In the genomic region with DNA sequence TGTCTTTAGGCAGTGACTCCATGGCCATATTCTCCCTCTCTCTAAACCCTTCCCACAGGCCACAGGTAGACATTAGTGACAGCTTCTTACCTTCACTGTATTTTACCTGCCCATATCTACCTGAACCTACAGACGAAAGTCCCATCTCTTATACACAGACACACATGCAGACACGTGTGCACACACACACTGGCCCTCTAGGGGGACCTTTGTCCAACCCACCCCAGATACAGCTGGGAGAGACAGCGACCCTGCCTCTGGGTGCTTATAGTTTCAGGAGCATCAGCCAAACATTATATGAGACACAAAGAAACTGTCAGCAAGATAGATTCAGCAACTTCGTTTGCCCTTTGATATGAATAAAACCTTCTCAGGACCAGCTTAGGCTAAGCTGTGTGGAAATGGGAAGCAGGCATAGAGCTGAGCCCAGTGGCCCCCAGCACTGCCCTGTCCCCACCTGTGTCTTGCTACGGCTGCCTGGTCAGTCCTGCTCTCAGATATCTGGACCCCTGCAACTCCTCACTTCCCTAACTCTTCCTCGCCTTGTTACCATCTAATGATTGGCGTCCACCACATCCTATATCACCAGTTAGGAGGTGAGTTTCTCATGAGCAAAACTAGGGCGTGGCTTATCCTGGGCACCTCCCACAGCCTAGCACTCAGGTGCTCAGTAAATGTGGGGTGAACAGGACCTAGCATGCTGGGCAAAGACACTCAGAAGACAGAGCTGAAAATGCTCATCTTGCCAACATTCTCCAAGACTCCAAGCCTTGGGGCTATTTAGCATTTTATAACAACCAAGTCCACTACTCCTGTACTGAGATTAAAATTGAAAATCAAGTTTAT, we compare ENCODE assay signal across 22 cellular contexts. TPM values are rescaled to one million over a fixed set of nuclear protein-coding genes. Genes with fewer than 3 reads are reported as not detected.
DNase-seq lines count a peak whose midpoint lies in the region; ATAC-seq, FAIRE-seq and TF ChIP-seq lines count a peak whose summit lies in the region.
"Had no signal": no experiment of that assay in that cellular context is flagged by ENCODE, and none has a peak within 500 bp of the region (broad histone marks: within the 10 kb centered on the region; RNA-seq: fewer than 3 reads in every experiment).

No MANE protein-coding gene starts in this region.

- peaks cover 0 to 15% of the 10 kb centered on the region in 2 experiments; a peak in 1 of 4 replicates for H3K4me1 ChIP-seq in HCT116 (ENCODE audit: control insufficient read depth in 1 of 2, insufficient read depth in 2 of 2, low read length in 2 of 2)
- peaks cover 6% of the 10 kb centered on the region for H3K4me1 ChIP-seq in GM12878 (ENCODE audit: control insufficient read depth, insufficient read depth, low read length)
- H3K4me1 ChIP-seq in lower lobe of right lung: peaks cover 25% of the 10 kb centered on the region
- peaks cover 23 to 50% of the 10 kb centered on the region in 2 donors for H3K4me1 ChIP-seq in thoracic aorta (ENCODE audit: control insufficient read depth in 1 of 2, low read depth in 2 of 2)

- H3K27me3 ChIP-seq in HCT116 (ENCODE audit: insufficient read depth, low read length) (no peaks in the 10 kb centered on the region), GM12878 (replicated peaks in 1 of 2; ENCODE audit: control insufficient read depth in 2 of 2, insufficient read depth in 2 of 2, low read length in 1 of 2) (peaks cover 3 to 4% of the 10 kb centered on the region in 2 experiments; a peak in 3 of 4 replicates), lower lobe of right lung (ENCODE audit: low read depth) (no peaks in the 10 kb centered on the region), thoracic aorta (replicated peaks; ENCODE audit: insufficient read depth) (no peaks in the 10 kb centered on the region), H7 (ENCODE audit: control insufficient read depth, insufficient read depth, low read length) (no peaks in the 10 kb centered on the region)
- H3K27me3 ChIP-seq: transverse colon had no signal

- in situ Hi-C loops in GM12878 (cut with MboI): no loop called here

- POLR2A ChIA-PET in HCT116 (lab: Charles Lee): interaction anchor here (0.9 kb wide), 1 partner anchor 9 kb away, joined by 3 read pairs; no protein-coding TSS in a partner anchor
- POLR2A ChIA-PET in GM12878 (lab: Charles Lee): no interaction called here

- FAIRE-seq in GM12878 (lab: Jason Lieb, UNC): no peak

- H3K36me3 ChIP-seq in HCT116 (ENCODE audit: control insufficient read depth in 1 of 2, insufficient read depth in 2 of 2, low read length in 2 of 2) (no peaks in the 10 kb centered on the region), GM12878 (ENCODE audit: control insufficient read depth in 2 of 2, insufficient read depth in 2 of 2, low read length in 1 of 2) (no peaks in the 10 kb centered on the region), lower lobe of right lung (no peaks in the 10 kb centered on the region), thoracic aorta (no peaks in the 10 kb centered on the region), H7 (replicated peaks; ENCODE audit: control insufficient read depth, insufficient read depth, low read length) (no peaks in the 10 kb centered on the region)
- H3K36me3 ChIP-seq: spleen, transverse colon had no signal

- RAD21 ChIA-PET in HCT116 (lab: Charles Lee; ENCODE audit: low non-redundant PET in 1 of 2, low total read pairs in 2 of 2, uncharacterized antibody in 2 of 2, unreplicated experiment in 2 of 2) (no interaction called here), GM12878 (lab: Charles Lee; ENCODE audit: unreplicated experiment) (no interaction called here)

- TF ChIP-seq CTCF in HCT116 (IDR thresholded peaks at IDR 0.05 in 2 of 3, conservative IDR thresholded peaks at IDR 0.05 in 1 of 3; ENCODE audit: borderline replicate concordance in 1 of 3, insufficient read depth in 1 of 3, low read depth in 2 of 3, low read length in 2 of 3) (peak in 2 of 3 experiments; percentile 24 to 29; a peak in 1 of 6 replicates), GM12878 (IDR thresholded peaks at IDR 0.05 in 2 of 3, conservative IDR thresholded peaks at IDR 0.05 in 1 of 3; ENCODE audit: control insufficient read depth in 2 of 3, extremely low read depth in 1 of 3, insufficient read depth in 1 of 3, low read depth in 3 of 3, low read length in 3 of 3) (no peak), lower lobe of right lung (IDR thresholded peaks at IDR 0.05) (no peak), thoracic aorta (IDR thresholded peaks at IDR 0.05) (no peak)

- H2AFZ ChIP-seq in HCT116 (ENCODE audit: low read depth, low read length, poor library complexity, severe bottlenecking) (no peak overlapping the region), GM12878 (ENCODE audit: control insufficient read depth, low read depth, low read length) (no peak overlapping the region)

- H3K9me3 ChIP-seq in HCT116 (ENCODE audit: control insufficient read depth in 1 of 2, insufficient read depth in 1 of 2, low read depth in 1 of 2, low read length in 2 of 2) (no peaks in the 10 kb centered on the region), GM12878 (replicated peaks; ENCODE audit: control insufficient read depth, insufficient read depth, low read length) (no peaks in the 10 kb centered on the region), lower lobe of right lung (no peaks in the 10 kb centered on the region), thoracic aorta (no peaks in the 10 kb centered on the region)
- H3K9me3 ChIP-seq: Caco-2, spleen, transverse colon had no signal

- ATAC-seq in HCT116 (peak; percentile 75), GM12878 (peak; percentile 58), lower lobe of right lung (no peak), thoracic aorta (ENCODE audit: insufficient number of reproducible peaks, low FRiP score, low read depth) (no peak)
- ATAC-seq: activated CD8-positive, alpha-beta T cell treated with anti-CD3 and anti-CD28 coated beads, Interleukin-2, amount 10 ng/mL, durations not matched to agents 7 days and 5 days; SK-N-SH treated with all-trans-retinoic acid at 6 μM for 48 hours had no signal

- SMC1A ChIA-PET in GM12878 (lab: Charles Lee; ENCODE audit: uncharacterized antibody, unreplicated experiment): interaction anchor here (2.0 kb wide), 1 partner anchor 96 kb away, joined by 5 read pairs; no protein-coding TSS in a partner anchor

- H3K4me2 ChIP-seq in HCT116 (ENCODE audit: low read length): no peak overlapping the region
- H3K4me2 ChIP-seq in GM12878 (ENCODE audit: control insufficient read depth, insufficient read depth): no peak overlapping the region

- TF ChIP-seq POLR2A in HCT116 (IDR thresholded peaks at IDR 0.05; ENCODE audit: borderline replicate concordance, extremely low read depth, insufficient read depth, insufficient read length) (no peak), GM12878 (IDR thresholded peaks at IDR 0.05; ENCODE audit: low read depth, low read length) (no peak)

- DNase-seq in HCT116 (ENCODE audit: low read depth, low spot score) (no peak), GM12878 (ENCODE audit: low read depth, low spot score) (no peak), lower lobe of right lung (no peak), thoracic aorta (ENCODE audit: low spot score) (no peak), H7 (no peak), hepatic stellate cell (ENCODE audit: low spot score) (no peak), CD1c-positive myeloid dendritic cell (ENCODE audit: extremely low spot score) (no peak)
- DNase-seq: activated CD4-positive, alpha-beta T cell treated with anti-CD3 and anti-CD28 coated beads for 1 hour; activated CD8-positive, alpha-beta T cell treated with anti-CD3 and anti-CD28 coated beads, Interleukin-2, amount 10 ng/mL, durations not matched to agents 7 days and 5 days; activated gamma-delta T cell treated with Interleukin-2 at 50 U/mL for 16 hours; Caco-2; NCI-H1417 treated with DMSO at 0.1 percent for 48 hours; NCI-H2107; NCI-H510A treated with DMSO at 0.1 percent for 48 hours; occipital lobe; retina; spleen; stimulated activated CD4-positive, alpha-beta T cell treated with anti-CD3 and anti-CD28 coated beads, Interleukin-4, amount 100 ng/mL, for 1 hour; stimulated activated naive CD4-positive, alpha-beta T cell treated with Interleukin-2 at 50 U/mL for 16 hours; T1000; transverse colon had no signal

- TF ChIP-seq RAD21 in HCT116 (IDR thresholded peaks at IDR 0.05; ENCODE audit: low read depth) (no peak), GM12878 (IDR thresholded peaks at IDR 0.05; ENCODE audit: insufficient read depth, low read depth, low read length) (no peak)

- BruUV-seq in HCT116 (replicated peaks; lab: Mats Ljungman, UMichigan): no TSS peak
- no TSS peak for BruUV-seq in GM12878 (replicated peaks; lab: Mats Ljungman, UMichigan)

- H4K20me1 ChIP-seq in HCT116 (ENCODE audit: insufficient read depth) (no peaks in the 10 kb centered on the region), GM12878 (ENCODE audit: control insufficient read depth, insufficient read depth) (no peaks in the 10 kb centered on the region)

- H3K9ac ChIP-seq in HCT116 (ENCODE audit: low read length) (no peak overlapping the region), GM12878 (ENCODE audit: control insufficient read depth, insufficient read depth, low read length) (no peak overlapping the region)

- no peak overlapping the region for H3K4me3 ChIP-seq in HCT116 (replicated peaks in 1 of 2; ENCODE audit: low read depth in 1 of 2, low read length in 2 of 2)
- no peak overlapping the region for H3K4me3 ChIP-seq in GM12878
- H3K4me3 ChIP-seq in lower lobe of right lung: no peak overlapping the region
- no peak overlapping the region for H3K4me3 ChIP-seq in thoracic aorta
- no peak overlapping the region for H3K4me3 ChIP-seq in H7 (ENCODE audit: insufficient read depth, low read depth, low read length)
- H3K4me3 ChIP-seq: spleen, transverse colon had no signal

- no peak for TF ChIP-seq EP300 in GM12878 (IDR thresholded peaks at IDR 0.05; ENCODE audit: borderline replicate concordance in 1 of 2, control insufficient read depth in 1 of 2, low read depth in 2 of 2, low read length in 2 of 2)

- H3K9me2 ChIP-seq in HCT116 (ENCODE audit: insufficient read depth): no peaks in the 10 kb centered on the region

- intact Hi-C loops in HCT116 (cut with micrococcal nuclease): no loop called here
- intact Hi-C loops in GM12878 (cut with micrococcal nuclease; ENCODE audit: unreplicated experiment): no loop called here
- intact Hi-C loops in lower lobe of right lung (cut with DNase I): no loop called here

- no peak overlapping the region for H3K27ac ChIP-seq in HCT116 (ENCODE audit: low read depth, low read length)
- no peak overlapping the region for H3K27ac ChIP-seq in GM12878 (ENCODE audit: control insufficient read depth, insufficient read depth)
- peak overlapping the region; percentile 11 for H3K27ac ChIP-seq in lower lobe of right lung
- peak overlapping the region; percentile 76 to 87 for H3K27ac ChIP-seq in thoracic aorta
- H3K27ac ChIP-seq: spleen had no signal

- WGBS in GM12878 (ENCODE audit: insufficient coverage, insufficient replicate concordance, low lambda C conversion rate, missing lambda C conversion rate): 27% methylated on average over 8 of the region's 8 CpGs

- H3K79me2 ChIP-seq in HCT116 (ENCODE audit: insufficient read depth, low read length) (no peaks in the 10 kb centered on the region), GM12878 (ENCODE audit: control insufficient read depth, insufficient read depth, low read length) (no peaks in the 10 kb centered on the region)

- CTCF ChIA-PET in HCT116 (lab: Charles Lee): no interaction called here
- CTCF ChIA-PET in GM12878 (lab: Yijun Ruan, JAX): interaction anchor here (1.3 kb wide), 1 partner anchor 7 kb away, joined by 3 read pairs; no protein-coding TSS in a partner anchor

RNA-seq across cellular contexts. Expression of a gene that starts 12.0 kb away (rescaled TPM):
- 182 TPM for total RNA-seq in HCT116 (2021; ENCODE audit: unreplicated experiment)
- 246 and 260 TPM in 2 replicates for polyA plus RNA-seq in HCT116 (2012)
- 23.0 and 25.8 TPM in 2 replicates for total RNA-seq in GM12878 (2013; cell fraction: nucleolus; rRNA removed)
- 7.2 and 8.6 TPM in 2 replicates for total RNA-seq in GM12878 (2014; rRNA removed)
- total RNA-seq in GM12878 (2014; rRNA removed; fragmentation: Illumina TruSeq; extraction: Trizol): 7.5 and 7.6 TPM in 2 replicates
- 7.9 and 8.3 TPM in 2 replicates for total RNA-seq in GM12878 (2021)
- polyA plus RNA-seq in GM12878 (2011; ENCODE audit: low read depth): 0.46 TPM
- polyA plus RNA-seq in GM12878 (2011; rRNA removed): 29.9 and 33.1 TPM in 2 replicates
- polyA plus RNA-seq in GM12878 (2011; cell fraction: cytosol; rRNA removed): 20.0 and 26.2 TPM in 2 replicates
- 11.2 and 13.3 TPM in 2 replicates for polyA plus RNA-seq in GM12878 (2011; cell fraction: nucleus; rRNA removed)
- polyA plus RNA-seq in GM12878 (2012): 0.14 and 0.84 TPM in 2 replicates
- polyA plus RNA-seq in GM12878 (2014; fragmentation: Illumina TruSeq; extraction: Trizol): 8.6 and 20.3 TPM in 2 replicates
- 10 to 100 TPM in 1 of 2 experiments, 1 to 10 TPM in 1; 4.8 to 11.2 TPM for polyA plus RNA-seq in GM12878 (2014; fragmentation: Nextera tagmentation; extraction: Ambion mirVana)
- polyA plus RNA-seq in GM12878 (2014; rRNA removed): 12.6 and 15.6 TPM in 2 replicates
- polyA plus RNA-seq in GM12878 (2016; fragmentation: Nextera tagmentation; extraction: Ambion mirVana): 10 to 100 TPM; 10.9 to 11.7 TPM
- 17.7 and 21.8 TPM in 2 replicates for polyA minus RNA-seq in GM12878 (2011; rRNA and poly(A)+ RNA removed)
- 6.4 and 9.1 TPM in 2 replicates for polyA minus RNA-seq in GM12878 (2011; cell fraction: cytosol; rRNA and poly(A)+ RNA removed)
- 2.8 and 5.3 TPM in 2 replicates for polyA minus RNA-seq in GM12878 (2011; cell fraction: nucleus; rRNA and poly(A)+ RNA removed)
- 437 TPM for total RNA-seq in lower lobe of right lung
- 100 to 1,000 TPM; 249 to 300 TPM for total RNA-seq in thoracic aorta
- 266 and 274 TPM in 2 replicates for total RNA-seq in H7 (2014; rRNA removed; shearing (Covaris generic))

Comparison
In these comparisons a context has a peak if more than half of its experiments do, and no peak if none do; other contexts are left out.
1. ATAC-seq: peak in HCT116 (single experiment) and GM12878 (single experiment); none in lower lobe of right lung (0 of 2) and thoracic aorta (single experiment).
2. H3K27ac ChIP-seq: peak in lower lobe of right lung (single experiment) and thoracic aorta (2 of 2); none in HCT116 (single experiment) and GM12878 (single experiment).
3. CTCF ChIP-seq: peak in HCT116 (2 of 3); none in GM12878 (0 of 3), lower lobe of right lung (single experiment) and thoracic aorta (single experiment).